Comparison of ENCODE assay signal across 8 cellular contexts in genomic region chr6:142846883-142847287, GRCh38.
A peak's percentile ranks its signal among the peaks of the same experiment; 100 is the strongest.
DNase-seq lines count a peak whose midpoint lies in the region; ATAC-seq lines count a peak whose summit lies in the region.

No MANE protein-coding gene starts in this region.

- no peaks in the 10 kb centered on the region for H3K27me3 ChIP-seq in BLaER1
- H3K27me3 ChIP-seq in naive thymus-derived CD4-positive, alpha-beta T cell (ENCODE audit: control insufficient read depth in 2 of 2, insufficient read depth in 2 of 2, low read length in 2 of 2): no peaks in the 10 kb centered on the region

- H3K4me3 ChIP-seq in BLaER1: no peak overlapping the region
- no peak overlapping the region for H3K4me3 ChIP-seq in naive thymus-derived CD4-positive, alpha-beta T cell (ENCODE audit: low read length)

- H3K36me3 Mint-ChIP-seq in naive thymus-derived CD4-positive, alpha-beta T cell: peaks cover 0 to 4% (median 0%) of the 10 kb centered on the region in 5 donors

- no peaks in the 10 kb centered on the region for H3K27me3 Mint-ChIP-seq in naive thymus-derived CD4-positive, alpha-beta T cell

- intact Hi-C loops in naive thymus-derived CD4-positive, alpha-beta T cell (cut with micrococcal nuclease): loop anchor here (5.0 to 10.0 kb wide), 3 partner anchors 282 to 1218 kb away; partner anchors contain the start of genes ADAT2 (in 1 of the 2) and PEX3 (in 1 of the 2)

- 0 out of 2 replicates have a peak overlapping the region, but pooled peaks have one; percentile 55 for H3K27ac ChIP-seq in BLaER1
- H3K27ac ChIP-seq in naive thymus-derived CD4-positive, alpha-beta T cell (ENCODE audit: low read depth, low read length): peak overlapping the region; percentile 84

- no peaks in the 10 kb centered on the region for H3K36me3 ChIP-seq in BLaER1
- no peaks in the 10 kb centered on the region for H3K36me3 ChIP-seq in naive thymus-derived CD4-positive, alpha-beta T cell (ENCODE audit: control insufficient read depth in 2 of 3, insufficient read depth in 3 of 3, low read length in 3 of 3)

- POLR2A ChIA-PET in naive thymus-derived CD4-positive, alpha-beta T cell (lab: Charles Lee): interaction anchor here (0.7 to 10.3 kb wide), 9 partner anchors 9 to 161 kb away, joined by 3 to 200 read pairs (median 7); no protein-coding TSS in a partner anchor

- H3K4me3 Mint-ChIP-seq in naive thymus-derived CD4-positive, alpha-beta T cell: peak overlapping the region; percentile 84 to 93 (median 86)

- DNase-seq in NCI-H226: peak; percentile 97
- DNase-seq in dedifferentiated amniotic fluid mesenchymal stem cell (ENCODE audit: extremely low spot score): peak; percentile 95
- DNase-seq in naive thymus-derived CD4-positive, alpha-beta T cell: no peak
- DNase-seq in cortex of kidney (lab: John Stamatoyannopoulos, UW): no peak
- no peak for DNase-seq in NCI-H146 (lab: John Stamatoyannopoulos, UW)
- DNase-seq in NCI-H1694 treated with DMSO at 0.1 percent for 48 hours (lab: John Stamatoyannopoulos, UW): no peak
- no peak for DNase-seq in SIG-M5 treated with dmso at 0.1 percent for 504 hours (lab: John Stamatoyannopoulos, UW; ENCODE audit: unreplicated experiment)

- H3K27ac Mint-ChIP-seq in naive thymus-derived CD4-positive, alpha-beta T cell: peak overlapping the region in 8 of 9 donors; percentile 91 to 100 (median 96)

- no peaks in the 10 kb centered on the region for H3K9me3 Mint-ChIP-seq in naive thymus-derived CD4-positive, alpha-beta T cell

- ATAC-seq in naive thymus-derived CD4-positive, alpha-beta T cell: no peak

- no peaks in the 10 kb centered on the region for H3K9me3 ChIP-seq in BLaER1
- no peaks in the 10 kb centered on the region for H3K9me3 ChIP-seq in naive thymus-derived CD4-positive, alpha-beta T cell (ENCODE audit: control insufficient read depth in 2 of 3, low read length in 3 of 3)

- H3K4me2 ChIP-seq in BLaER1: peak overlapping the region; percentile 91

- H3K9ac ChIP-seq in BLaER1: no peak overlapping the region

- CTCF ChIA-PET in naive thymus-derived CD4-positive, alpha-beta T cell (lab: Charles Lee): interaction anchor here (1.2 kb wide), 1 partner anchor 14 kb away, joined by 3 read pairs; no protein-coding TSS in a partner anchor

- peaks cover 47 to 99% (median 89%) of the 10 kb centered on the region in 7 donors for H3K4me1 Mint-ChIP-seq in naive thymus-derived CD4-positive, alpha-beta T cell

- H3K4me1 ChIP-seq in BLaER1: peaks cover 79% of the 10 kb centered on the region
- peaks cover 69 to 77% of the 10 kb centered on the region in 2 donors for H3K4me1 ChIP-seq in naive thymus-derived CD4-positive, alpha-beta T cell (ENCODE audit: control insufficient read depth in 2 of 2, insufficient read depth in 2 of 2, low read length in 2 of 2)

- peaks cover 97% of the 10 kb centered on the region for H4K20me1 ChIP-seq in BLaER1

Comparison
In these comparisons a context has a peak if more than half of its experiments do, and no peak if none do; other contexts are left out.
1. DNase-seq: peak in NCI-H226 (single experiment) and dedifferentiated amniotic fluid mesenchymal stem cell (single experiment); none in naive thymus-derived CD4-positive, alpha-beta T cell (0 of 9), cortex of kidney (single experiment), NCI-H146 (single experiment), NCI-H1694 treated with DMSO at 0.1 percent for 48 hours (single experiment) and SIG-M5 treated with dmso at 0.1 percent for 504 hours (single experiment).